8 cellular contexts compared by ENCODE assay signal in the genomic region with DNA sequence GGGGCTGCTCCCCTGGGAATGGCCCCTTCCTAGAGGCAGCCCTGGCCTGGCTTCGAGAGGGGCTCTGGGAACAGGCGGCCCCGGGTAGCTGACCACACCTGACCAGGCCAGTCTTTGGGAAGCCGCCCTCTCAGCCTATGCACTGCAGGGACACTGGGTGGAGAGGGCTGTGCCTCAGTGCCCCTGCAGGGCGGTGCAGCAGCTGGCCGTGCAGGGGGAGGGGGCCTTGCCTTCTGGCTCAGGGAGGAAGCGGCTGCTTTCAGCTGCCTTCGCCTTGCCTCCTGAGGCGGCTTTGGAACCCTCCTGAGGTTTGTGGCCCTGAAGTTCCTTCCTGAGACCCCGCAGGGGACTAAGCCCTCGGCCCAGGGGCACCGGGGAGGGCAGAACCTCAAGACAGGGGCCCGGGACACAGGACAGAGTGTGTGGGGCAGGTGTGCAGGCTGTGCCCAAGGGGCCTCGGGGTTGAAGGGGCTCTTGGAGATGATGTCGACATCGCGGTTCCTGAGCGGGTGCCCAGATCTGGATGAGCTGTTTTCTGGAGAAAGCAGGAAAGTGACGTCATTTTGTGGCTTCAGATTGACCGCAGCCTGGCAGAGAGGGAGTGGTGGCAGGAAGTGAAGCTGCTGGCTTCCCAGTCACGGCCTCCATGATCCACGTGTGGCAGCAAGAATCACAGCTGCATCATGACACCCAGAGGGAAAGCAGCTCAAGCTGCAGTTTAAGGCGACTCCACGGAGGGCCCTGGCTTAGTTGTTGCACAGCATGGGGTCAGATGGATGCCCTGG. TPM values are rescaled to one million over a fixed set of nuclear protein-coding genes. Genes with fewer than 3 reads are reported as not detected.
DNase-seq lines count a peak whose midpoint lies in the region; ATAC-seq and TF ChIP-seq lines count a peak whose summit lies in the region.

No MANE protein-coding gene starts in this region.

- no peak overlapping the region for H3K4me3 Mint-ChIP-seq in Caco-2 (ENCODE audit: unreplicated experiment)

- no peaks in the 10 kb centered on the region for H3K36me3 ChIP-seq in kidney epithelial cell (ENCODE audit: control insufficient read depth, insufficient read depth, low read length)
- H3K36me3 ChIP-seq in Caco-2 (ENCODE audit: control insufficient read depth, insufficient read depth, low read length), result no peaks in the 10 kb centered on the region

- no TSS peak for BruUV-seq in Caco-2 (replicated peaks; lab: Mats Ljungman, UMichigan)

- peaks cover 11% of the 10 kb centered on the region for H3K36me3 Mint-ChIP-seq in Caco-2 (ENCODE audit: insufficient read depth, unreplicated experiment)

- DNase-seq in HT1080 (ENCODE audit: low read depth) (peak; percentile 100), T1000 (lab: John Stamatoyannopoulos, UW) (peak; percentile 96), astrocyte of the cerebellum (ENCODE audit: low read depth) (peak; percentile 99), kidney epithelial cell (ENCODE audit: low read depth) (peak; percentile 98), NCI-H146 treated with DMSO at 0.1 percent for 48 hours (lab: John Stamatoyannopoulos, UW; ENCODE audit: unreplicated experiment) (no peak), Caco-2 (no peak)
- peak; percentile 91 for DNase-seq in stimulated activated CD4-positive, alpha-beta T cell treated with anti-CD3 and anti-CD28 coated beads, Interleukin-4, amount 100 ng/mL, for 24 hours

- H3K4me3 ChIP-seq in astrocyte of the cerebellum (ENCODE audit: low read depth, low read length), result no peak overlapping the region
- H3K4me3 ChIP-seq in kidney epithelial cell (ENCODE audit: low read depth, low read length), result no peak overlapping the region
- H3K4me3 ChIP-seq in Caco-2 (ENCODE audit: low read depth, low read length), result no peak overlapping the region

- intact Hi-C loops in Caco-2 (cut with micrococcal nuclease; ENCODE audit: unreplicated experiment), result no loop called here

- H3K27me3 ChIP-seq in kidney epithelial cell (ENCODE audit: control insufficient read depth, insufficient read depth, low read length) (no peaks in the 10 kb centered on the region), Caco-2 (replicated peaks; ENCODE audit: control insufficient read depth, insufficient read depth, low read length) (no peaks in the 10 kb centered on the region)

- H3K4me1 ChIP-seq in Caco-2, result peaks cover 28% of the 10 kb centered on the region

- H3K4me1 Mint-ChIP-seq in Caco-2 (ENCODE audit: low read depth, unreplicated experiment), result peaks cover 18% of the 10 kb centered on the region

- TF ChIP-seq CTCF in astrocyte of the cerebellum (IDR thresholded peaks at IDR 0.05; ENCODE audit: low read depth, low read length, missing control alignments), result no peak
- TF ChIP-seq CTCF in kidney epithelial cell (IDR thresholded peaks at IDR 0.05; ENCODE audit: insufficient read depth, low read length, poor library complexity, severe bottlenecking), result no peak
- TF ChIP-seq CTCF in Caco-2 (IDR thresholded peaks at IDR 0.05; ENCODE audit: insufficient read depth in 1 of 2, low read depth in 1 of 2, low read length in 1 of 2, severe bottlenecking in 1 of 2, unreplicated experiment in 1 of 2), result no peak

- H3K9me3 Mint-ChIP-seq in Caco-2 (ENCODE audit: unreplicated experiment), result no peaks in the 10 kb centered on the region

- in situ Hi-C loops in astrocyte of the cerebellum (cut with HindIII; ENCODE audit: low sequenced_read_pairs), result no loop called here

- ATAC-seq in HG02678 (IDR thresholded peaks at IDR 0.05; ENCODE audit: unreplicated experiment), result no peak

- CTCF ChIA-PET in Caco-2 (lab: Charles Lee), result interaction anchor here (4.0 kb wide), 1 partner anchor 13 kb away, joined by 37 read pairs; no protein-coding TSS in a partner anchor

- no peaks in the 10 kb centered on the region for H3K9me3 ChIP-seq in Caco-2

- POLR2A ChIA-PET in Caco-2 (lab: Charles Lee), result no interaction called here

- no peaks in the 10 kb centered on the region for H3K27me3 Mint-ChIP-seq in Caco-2 (ENCODE audit: insufficient read depth, unreplicated experiment)

- no peak overlapping the region for H3K27ac Mint-ChIP-seq in Caco-2 (ENCODE audit: unreplicated experiment)

RNA-seq across cellular contexts. Expression of a gene that starts 17.7 kb away (rescaled TPM):
- 1.6 and 4.2 TPM in 2 replicates for total RNA-seq in HT1080 (2014; rRNA removed; shearing (Covaris generic))
- polyA plus RNA-seq in HT1080 (2015; cell fraction: cytosol; rRNA removed), result 1.8 and 2.1 TPM in 2 replicates
- polyA plus RNA-seq in HT1080 (2015; cell fraction: nucleus; rRNA removed), result 18.9 and 23.3 TPM in 2 replicates
- total RNA-seq in kidney epithelial cell (78.4 and 123 TPM in 2 replicates), Caco-2 (2022) (13.4 and 16.8 TPM in 2 replicates)

RNA-seq across cellular contexts. Expression of a gene that starts 21.4 kb away (rescaled TPM):
- 0.03 and 0.13 TPM in 2 replicates for total RNA-seq in HT1080 (2014; rRNA removed; shearing (Covaris generic))
- polyA plus RNA-seq in HT1080 (2015; cell fraction: cytosol; rRNA removed), result not detected in 2 replicates
- polyA plus RNA-seq in HT1080 (2015; cell fraction: nucleus; rRNA removed), result not detected in 2 replicates
- total RNA-seq in kidney epithelial cell (not detected in 2 replicates), Caco-2 (2022) (0.12 TPM in 1 of 2 replicates, not detected in the other)

RNA-seq across cellular contexts. Expression of a gene that starts 29.0 kb away (rescaled TPM):
- not detected in 2 replicates for total RNA-seq in HT1080 (2014; rRNA removed; shearing (Covaris generic))
- polyA plus RNA-seq in HT1080 (2015; cell fraction: cytosol; rRNA removed), result not detected in 2 replicates
- not detected in 2 replicates for polyA plus RNA-seq in HT1080 (2015; cell fraction: nucleus; rRNA removed)
- total RNA-seq in kidney epithelial cell, result not detected in 2 replicates
- not detected in 2 replicates for total RNA-seq in Caco-2 (2022)

RNA-seq across cellular contexts. Expression of a gene that starts 49.7 kb away (rescaled TPM):
- total RNA-seq in HT1080 (2014; rRNA removed; shearing (Covaris generic)), result 119 and 127 TPM in 2 replicates
- polyA plus RNA-seq in HT1080 (2015; cell fraction: cytosol; rRNA removed), result 74.4 and 76.1 TPM in 2 replicates
- polyA plus RNA-seq in HT1080 (2015; cell fraction: nucleus; rRNA removed), result 118 and 124 TPM in 2 replicates
- total RNA-seq in kidney epithelial cell (55.6 and 65.5 TPM in 2 replicates), Caco-2 (2022) (92.2 and 93.3 TPM in 2 replicates)

RNA-seq across cellular contexts. Expression of a gene that starts 49.7 kb away (rescaled TPM):
- total RNA-seq in HT1080 (2014; rRNA removed; shearing (Covaris generic)), result 102 and 108 TPM in 2 replicates
- polyA plus RNA-seq in HT1080 (2015; cell fraction: cytosol; rRNA removed), result 33.8 and 39.9 TPM in 2 replicates
- polyA plus RNA-seq in HT1080 (2015; cell fraction: nucleus; rRNA removed), result 25.1 and 34.2 TPM in 2 replicates
- 20.3 and 45.7 TPM in 2 replicates for total RNA-seq in kidney epithelial cell
- total RNA-seq in Caco-2 (2022), result 98.5 and 112 TPM in 2 replicates

Comparison
In these comparisons a context has a peak if more than half of its experiments do, and no peak if none do; other contexts are left out.
1. DNase-seq: peak in HT1080 (single experiment), T1000 (single experiment), astrocyte of the cerebellum (single experiment), kidney epithelial cell (single experiment) and stimulated activated CD4-positive, alpha-beta T cell treated with anti-CD3 and anti-CD28 coated beads, Interleukin-4, amount 100 ng/mL, for 24 hours (single experiment); none in NCI-H146 treated with DMSO at 0.1 percent for 48 hours (single experiment) and Caco-2 (0 of 2).